In genomic region chr13:65613004-65613403, GRCh38 we compare ENCODE assay signal across 15 cellular contexts.
DNase-seq lines count a peak whose midpoint lies in the region; ATAC-seq and TF ChIP-seq lines count a peak whose summit lies in the region.
"Had no signal": no experiment of that assay in that cellular context is flagged by ENCODE, and none has a peak within 500 bp of the region (broad histone marks: within the 10 kb centered on the region; RNA-seq: fewer than 3 reads in every experiment).

No MANE protein-coding gene starts in this region.

- peak; percentile 40 for TF ChIP-seq CTCF in A673 (conservative IDR thresholded peaks at IDR 0.05; ENCODE audit: low read depth, low read length)
- peak; percentile 30 for TF ChIP-seq CTCF in MM.1S (IDR thresholded peaks at IDR 0.05; ENCODE audit: low read length)
- TF ChIP-seq CTCF in epithelial cell of esophagus (IDR thresholded peaks at IDR 0.05; ENCODE audit: insufficient read depth, low read depth, low read length, missing control alignments), result peak; percentile 48
- TF ChIP-seq CTCF in stomach (IDR thresholded peaks at IDR 0.05), result no peak
- no peak for TF ChIP-seq CTCF in esophagus squamous epithelium (IDR thresholded peaks at IDR 0.05)

- POLR2A ChIA-PET in A673 (lab: Charles Lee; ENCODE audit: low non-redundant PET), result no interaction called here

- 75 to 89% (median 84%) methylated on average over 2 of the region's 2 CpGs for WGBS in stomach, 5 donors
- 64 to 69% methylated on average over 2 of the region's 2 CpGs for WGBS in esophagus squamous epithelium, 2 donors

- intact Hi-C loops in A673 (cut with micrococcal nuclease; ENCODE audit: unreplicated experiment), result no loop called here
- intact Hi-C loops in stomach (cut with DNase I; ENCODE audit: low total_unique reads), result no loop called here
- intact Hi-C loops in esophagus squamous epithelium (cut with DNase I), result no loop called here

- H3K79me2 ChIP-seq in MM.1S (ENCODE audit: low read length), result no peaks in the 10 kb centered on the region

- H3K36me3 ChIP-seq in A673 (ENCODE audit: insufficient read depth, low read length, poor library complexity, severe bottlenecking) (no peaks in the 10 kb centered on the region), MM.1S (replicated peaks; ENCODE audit: insufficient read depth, low read length) (no peaks in the 10 kb centered on the region), stomach (no peaks in the 10 kb centered on the region), esophagus squamous epithelium (no peaks in the 10 kb centered on the region)
- H3K36me3 ChIP-seq: tibial nerve had no signal

- no peak for TF ChIP-seq EP300 in stomach (IDR thresholded peaks at IDR 0.05)

- H3K9me3 ChIP-seq in A673 (ENCODE audit: low read depth, low read length, poor library complexity, severe bottlenecking), result no peaks in the 10 kb centered on the region
- H3K9me3 ChIP-seq in MM.1S (replicated peaks; ENCODE audit: insufficient read depth, low read length), result no peaks in the 10 kb centered on the region
- no peaks in the 10 kb centered on the region for H3K9me3 ChIP-seq in stomach
- no peaks in the 10 kb centered on the region for H3K9me3 ChIP-seq in esophagus squamous epithelium
- H3K9me3 ChIP-seq: tibial nerve had no signal

- H4K20me1 ChIP-seq in MM.1S (ENCODE audit: insufficient read depth, low read length), result no peaks in the 10 kb centered on the region

- H3F3A ChIP-seq in MM.1S (ENCODE audit: insufficient read depth, low read length), result no peaks in the 10 kb centered on the region

- H3K27ac ChIP-seq in A673 (ENCODE audit: low read depth, low read length, poor library complexity, severe bottlenecking) (no peak overlapping the region), MM.1S (ENCODE audit: low read length) (no peak overlapping the region), stomach (no peak overlapping the region), esophagus squamous epithelium (no peak overlapping the region)
- H3K27ac ChIP-seq: skin epidermis, tibial nerve, VCaP had no signal

- no peak overlapping the region for H3K4me3 ChIP-seq in A673 (ENCODE audit: low read depth, low read length, poor library complexity, severe bottlenecking)
- H3K4me3 ChIP-seq in MM.1S (ENCODE audit: low read length), result no peak overlapping the region
- no peak overlapping the region for H3K4me3 ChIP-seq in epithelial cell of esophagus (ENCODE audit: low read length)
- H3K4me3 ChIP-seq in stomach, result no peak overlapping the region
- no peak overlapping the region for H3K4me3 ChIP-seq in esophagus squamous epithelium
- H3K4me3 ChIP-seq: skin epidermis, tibial nerve had no signal

- no TSS peak for BruUV-seq in A673 (replicated peaks; lab: Mats Ljungman, UMichigan)

- no peaks in the 10 kb centered on the region for H3K4me1 ChIP-seq in A673 (ENCODE audit: insufficient read depth, low read length, poor library complexity, severe bottlenecking)
- H3K4me1 ChIP-seq in MM.1S (ENCODE audit: low read length), result no peaks in the 10 kb centered on the region
- H3K4me1 ChIP-seq in stomach, result no peaks in the 10 kb centered on the region
- no peaks in the 10 kb centered on the region for H3K4me1 ChIP-seq in esophagus squamous epithelium
- H3K4me1 ChIP-seq: tibial nerve had no signal

- no peaks in the 10 kb centered on the region for H3K9me2 ChIP-seq in MM.1S (replicated peaks; ENCODE audit: insufficient read depth, low read length)

- DNase-seq in A673 (ENCODE audit: low spot score), result no peak
- no peak for DNase-seq in MM.1S
- DNase-seq in epithelial cell of esophagus (ENCODE audit: low read depth), result peak; percentile 4
- DNase-seq in stomach, result no peak
- DNase-seq in esophagus squamous epithelium (lab: John Stamatoyannopoulos, UW), result no peak
- DNase-seq: activated T-cell treated with anti-CD3 and anti-CD28 coated beads, Interleukin-2, amount 50 U/mL, for 4 hours; AML-193; Kasumi-1; SHP77 had no signal

- H3K4me2 ChIP-seq in MM.1S (ENCODE audit: low read depth, low read length), result no peak overlapping the region

- H3K27me3 ChIP-seq in A673 (replicated peaks; ENCODE audit: insufficient read depth, low read depth, low read length, poor library complexity), result no peaks in the 10 kb centered on the region
- no peaks in the 10 kb centered on the region for H3K27me3 ChIP-seq in MM.1S (replicated peaks; ENCODE audit: insufficient read depth, low read length)
- no peaks in the 10 kb centered on the region for H3K27me3 ChIP-seq in stomach
- no peaks in the 10 kb centered on the region for H3K27me3 ChIP-seq in esophagus squamous epithelium
- H3K27me3 ChIP-seq: tibial nerve had no signal

- no peak overlapping the region for H3K9ac ChIP-seq in MM.1S (ENCODE audit: low read length)

- no peak for TF ChIP-seq POLR2A in stomach (IDR thresholded peaks at IDR 0.05)
- TF ChIP-seq POLR2A in esophagus squamous epithelium (IDR thresholded peaks at IDR 0.05), result no peak

- ATAC-seq in GM18498 (IDR thresholded peaks at IDR 0.05; ENCODE audit: unreplicated experiment) (peak; percentile 54), GM18870 (IDR thresholded peaks at IDR 0.05; ENCODE audit: unreplicated experiment) (no peak), HG03378 (IDR thresholded peaks at IDR 0.05; ENCODE audit: unreplicated experiment) (no peak)
- ATAC-seq: activated T-cell treated with anti-CD3 and anti-CD28 coated beads, Interleukin-2, amount 50 U/mL, for 4 hours had no signal

- CTCF ChIA-PET in A673 (lab: Charles Lee), result no interaction called here

- H2AFZ ChIP-seq in MM.1S (ENCODE audit: low read length), result no peak overlapping the region

Comparison
In these comparisons a context has a peak if more than half of its experiments do, and no peak if none do; other contexts are left out.
1. CTCF ChIP-seq: peak in A673 (single experiment), MM.1S (single experiment) and epithelial cell of esophagus (single experiment); none in stomach (0 of 7) and esophagus squamous epithelium (0 of 6).